In genomic region chr7:100895956-100896742, GRCh38 we compare ENCODE assay signal across 6 cellular contexts. TPM values are rescaled to one million over a fixed set of nuclear protein-coding genes. Genes with fewer than 3 reads are reported as not detected.
DNase-seq lines count a peak whose midpoint lies in the region; ATAC-seq and TF ChIP-seq lines count a peak whose summit lies in the region.

No MANE protein-coding gene starts in this region.

- H3K36me3 ChIP-seq in CD4-positive, alpha-beta memory T cell (ENCODE audit: insufficient read depth, low read length) = no peaks in the 10 kb centered on the region

- CTCF ChIA-PET in CD4-positive, alpha-beta memory T cell (lab: Charles Lee; ENCODE audit: partially characterized antibody) = interaction anchor here (0.6 to 3.0 kb wide), 3 partner anchors 162 to 1380 kb away, joined by 3 to 19 read pairs (median 18); no protein-coding TSS in a partner anchor

- H3K27ac Mint-ChIP-seq in CD4-positive, alpha-beta memory T cell = peak overlapping the region in 4 of 7 donors; percentile 5 to 85 (median 74)
- H3K27ac Mint-ChIP-seq in glutamatergic neuron (ENCODE audit: unreplicated experiment) = peak overlapping the region; percentile 90

- H3K27me3 ChIP-seq in CD4-positive, alpha-beta memory T cell (ENCODE audit: insufficient read depth, low read length) = peaks cover 15% of the 10 kb centered on the region

- peaks cover 23% of the 10 kb centered on the region for H3K4me1 ChIP-seq in CD4-positive, alpha-beta memory T cell (ENCODE audit: insufficient read depth, low read length)

- H3K9me3 ChIP-seq in CD4-positive, alpha-beta memory T cell (ENCODE audit: control insufficient read depth in 1 of 2, low read length in 2 of 2) = no peaks in the 10 kb centered on the region

- peaks cover 34 to 39% of the 10 kb centered on the region in 2 donors for H3K27me3 Mint-ChIP-seq in CD4-positive, alpha-beta memory T cell
- peaks cover 14% of the 10 kb centered on the region for H3K27me3 Mint-ChIP-seq in glutamatergic neuron (ENCODE audit: unreplicated experiment)

- POLR2A ChIA-PET in CD4-positive, alpha-beta memory T cell (lab: Charles Lee; ENCODE audit: partially characterized antibody) = interaction anchor here (2.3 kb wide), 1 partner anchor 21 kb away, joined by 11 read pairs; the partner anchor contains the start of gene SRRT

- peak in 3 of 5 donors; percentile 28 to 59 (median 36) for DNase-seq in CD4-positive, alpha-beta memory T cell
- DNase-seq in NCI-H69 (lab: John Stamatoyannopoulos, UW) (peak; percentile 54), glutamatergic neuron (peak; percentile 73), NCI-H2107 treated with DMSO at 0.1 percent for 48 hours (lab: John Stamatoyannopoulos, UW; ENCODE audit: unreplicated experiment) (no peak)
- peak in 4 of 6 experiments; percentile 20 to 37 (median 21) for DNase-seq in stimulated activated naive CD4-positive, alpha-beta T cell (lab: John Stamatoyannopoulos, UW)

- peak overlapping the region in 1 of 2 donors; percentile 32 for H3K4me3 ChIP-seq in CD4-positive, alpha-beta memory T cell (ENCODE audit: low read length in 2 of 2)

- ATAC-seq in HG03439 (IDR thresholded peaks at IDR 0.05; ENCODE audit: unreplicated experiment) = no peak

- TF ChIP-seq CTCF in glutamatergic neuron (IDR thresholded peaks at IDR 0.05; ENCODE audit: partially characterized antibody, unreplicated experiment) = no peak

- no peaks in the 10 kb centered on the region for H3K36me3 Mint-ChIP-seq in CD4-positive, alpha-beta memory T cell
- H3K36me3 Mint-ChIP-seq in glutamatergic neuron (ENCODE audit: unreplicated experiment) = peaks cover 5% of the 10 kb centered on the region

- peak overlapping the region; percentile 71 to 94 (median 82) for H3K4me3 Mint-ChIP-seq in CD4-positive, alpha-beta memory T cell
- H3K4me3 Mint-ChIP-seq in glutamatergic neuron (ENCODE audit: unreplicated experiment) = peak overlapping the region; percentile 96

- H3K9me3 Mint-ChIP-seq in CD4-positive, alpha-beta memory T cell = peaks cover 0 to 2% (median 0%) of the 10 kb centered on the region in 8 donors
- H3K9me3 Mint-ChIP-seq in glutamatergic neuron (ENCODE audit: unreplicated experiment) = peaks cover 14% of the 10 kb centered on the region

- intact Hi-C loops in CD4-positive, alpha-beta memory T cell (cut with micrococcal nuclease) = loop anchor here (10.0 kb wide), 1 partner anchor 389 kb away; no protein-coding TSS in a partner anchor

- no peak overlapping the region for H3K27ac ChIP-seq in CD4-positive, alpha-beta memory T cell (ENCODE audit: low read depth, low read length)

- H3K4me1 Mint-ChIP-seq in CD4-positive, alpha-beta memory T cell = peaks cover 10 to 31% (median 14%) of the 10 kb centered on the region in 4 donors
- peaks cover 11% of the 10 kb centered on the region for H3K4me1 Mint-ChIP-seq in glutamatergic neuron (ENCODE audit: low read depth, unreplicated experiment)

RNA-seq across cellular contexts. Expression of gene ACHE, which starts 0.5 kb away (rescaled TPM):
- total RNA-seq in CD4-positive, alpha-beta memory T cell = not detected
- not detected for polyA plus RNA-seq in CD4-positive, alpha-beta memory T cell
- 30.0 TPM for total RNA-seq in glutamatergic neuron (ENCODE audit: unreplicated experiment)

RNA-seq across cellular contexts. Expression of gene UFSP1, which starts 6.6 kb away (rescaled TPM):
- total RNA-seq in CD4-positive, alpha-beta memory T cell = 10 to 100 TPM; 10.1 to 11.0 TPM
- 1 to 10 TPM in 1 of 2 donors, under 1 TPM in 1; 0.34 to 2.6 TPM for polyA plus RNA-seq in CD4-positive, alpha-beta memory T cell
- 3.2 TPM for total RNA-seq in glutamatergic neuron (ENCODE audit: unreplicated experiment)

RNA-seq across cellular contexts. Expression of gene SRRT, which starts 21.2 kb away (rescaled TPM):
- total RNA-seq in CD4-positive, alpha-beta memory T cell = 100 to 1,000 TPM; 264 to 272 TPM
- polyA plus RNA-seq in CD4-positive, alpha-beta memory T cell = 10 to 100 TPM; 37.8 to 86.5 TPM
- total RNA-seq in glutamatergic neuron (ENCODE audit: unreplicated experiment) = 213 TPM

RNA-seq across cellular contexts. Expression of gene TRIP6, which starts 29.0 kb away (rescaled TPM):
- total RNA-seq in CD4-positive, alpha-beta memory T cell = 1 to 10 TPM; 7.6 to 9.4 TPM
- 1 to 10 TPM; 2.7 to 4.9 TPM for polyA plus RNA-seq in CD4-positive, alpha-beta memory T cell
- 13.1 TPM for total RNA-seq in glutamatergic neuron (ENCODE audit: unreplicated experiment)

RNA-seq across cellular contexts. Expression of gene SLC12A9, which starts 43.6 kb away (rescaled TPM):
- 10 to 100 TPM; 63.7 to 64.6 TPM for total RNA-seq in CD4-positive, alpha-beta memory T cell
- 1 to 10 TPM; 7.0 to 9.1 TPM for polyA plus RNA-seq in CD4-positive, alpha-beta memory T cell
- total RNA-seq in glutamatergic neuron (ENCODE audit: unreplicated experiment) = 36.7 TPM

Comparison
In these comparisons a context has a peak if more than half of its experiments do, and no peak if none do; other contexts are left out.
1. RNA of gene ACHE, which starts 0.5 kb away (total RNA-seq): 30.0 TPM in glutamatergic neuron (single experiment); not detected in CD4-positive, alpha-beta memory T cell; every median in the first group is over 10 times any median in the second.